In the genomic region with DNA sequence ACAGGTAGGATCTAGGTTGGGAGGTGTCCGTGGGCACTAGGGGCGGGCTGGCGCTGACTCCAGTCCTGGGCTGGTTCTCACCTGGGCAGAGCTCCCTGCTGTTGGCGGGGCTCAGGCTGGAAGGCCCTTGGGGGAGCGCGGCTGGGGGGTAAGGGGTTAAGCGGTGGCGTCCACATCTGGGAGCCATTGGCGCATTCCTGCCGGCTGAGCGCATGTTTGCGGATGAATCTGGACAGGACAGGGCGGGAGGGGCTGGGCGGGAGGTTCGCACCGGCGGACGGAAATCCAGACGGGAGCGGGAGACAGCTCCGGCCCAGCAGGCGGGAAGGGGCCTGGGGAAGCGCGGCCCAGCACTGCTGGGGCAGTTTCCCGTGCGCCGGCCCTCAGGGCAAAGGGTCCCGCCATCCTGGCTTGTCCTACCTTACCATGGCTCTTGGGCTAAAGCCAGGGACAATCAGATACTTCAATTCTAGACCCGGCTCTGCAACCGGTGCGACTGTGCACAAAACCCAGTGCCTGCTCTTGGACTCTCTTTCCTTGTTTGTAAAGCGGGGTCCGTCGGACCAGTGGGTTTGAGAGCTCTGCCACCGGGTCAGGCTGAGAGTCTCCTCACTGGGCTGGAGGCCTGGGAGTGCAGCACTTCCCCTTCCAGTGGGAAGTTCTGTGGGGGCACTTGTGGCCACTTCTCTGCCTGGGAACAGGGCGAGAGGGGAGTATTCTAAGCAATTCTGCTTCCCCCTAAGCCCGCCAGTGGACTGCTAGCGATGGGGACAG, we compare ENCODE assay signal across 1 cellular context.
TF ChIP-seq lines count a peak whose summit lies in the region.

No MANE protein-coding gene starts in this region.

TF ChIP-seq in IMR-90, 13 proteins besides CTCF, POLR2A, EP300 and RAD21:
- TF ChIP-seq NFE2L2 (IDR thresholded peaks at IDR 0.05; ENCODE audit: low read depth, low read length) (no peak), MAZ (IDR thresholded peaks at IDR 0.05; ENCODE audit: borderline replicate concordance, low read depth, low read length) (peak; percentile 74; the same call in 1 of the 2 replicates), RCOR1 (IDR thresholded peaks at IDR 0.05; ENCODE audit: insufficient replicate concordance, low read length) (peak; percentile 8), RFX5 (IDR thresholded peaks at IDR 0.05; ENCODE audit: low read depth, low read length) (no peak)
